Comparison of ENCODE assay signal across 8 cellular contexts in genomic region chr14:20469242-20469889, GRCh38. TPM values are rescaled to one million over a fixed set of nuclear protein-coding genes. Genes with fewer than 3 reads are reported as not detected.
DNase-seq lines count a peak whose midpoint lies in the region; ATAC-seq, FAIRE-seq and TF ChIP-seq lines count a peak whose summit lies in the region.

TSS of gene PNP (plus strand) at chr14:20469406. CDS start at chr14:20469525, 119 bp downstream.

- peak; percentile 94 for FAIRE-seq in GM19239 (lab: Jason Lieb, UNC)

- H3K4me3 ChIP-seq in BE2C (ENCODE audit: low read depth, low read length), result peak within 1 kb of the TSS; percentile 99

- peaks cover 27% of the 10 kb centered on the region for H3K36me3 ChIP-seq in BE2C

- H3K27me3 ChIP-seq in BE2C, result no peaks in the 10 kb centered on the region

- no peaks in the 10 kb centered on the region for H3K4me1 ChIP-seq in BE2C

- DNase-seq in BE2C, result peak; percentile 95
- DNase-seq in GM19239 (ENCODE audit: insufficient read length, low spot score), result peak; percentile 82
- DNase-seq in NCI-H510A treated with DMSO at 0.1 percent for 48 hours (lab: John Stamatoyannopoulos, UW), result peak; percentile 87
- DNase-seq in activated CD4-positive, alpha-beta T cell treated with anti-CD3 and anti-CD28 coated beads for 24 hours (ENCODE audit: low read depth in 2 of 2), result peak; percentile 80 to 83
- peak; percentile 95 for DNase-seq in cerebellum (ENCODE audit: low spot score)
- DNase-seq in kidney glomerular epithelial cell (lab: John Stamatoyannopoulos, UW), result peak; percentile 83
- peak; percentile 69 to 77 for DNase-seq in stimulated activated CD4-positive, alpha-beta T cell treated with anti-CD3 and anti-CD28 coated beads, Interleukin-1b, Interleukin-23, amount 100 ng/mL, for 1 hour (ENCODE audit: low read depth in 2 of 2)

- TF ChIP-seq CTCF in BE2C (IDR thresholded peaks at IDR 0.05; ENCODE audit: low read depth, low read length), result no peak

- H3K9me3 ChIP-seq in BE2C, result no peaks in the 10 kb centered on the region

- peak; percentile 96 for ATAC-seq in HG03442 (IDR thresholded peaks at IDR 0.05; ENCODE audit: unreplicated experiment)

RNA-seq across cellular contexts. Expression of gene PNP, which starts in this region (rescaled TPM):
- polyA plus RNA-seq in BE2C (2012; ENCODE audit: insufficient read depth, insufficient read length, low read depth), result 161 TPM
- total RNA-seq in cerebellum, result 9.8 TPM

Comparison
In these comparisons a context has a peak if more than half of its experiments do, and no peak if none do; other contexts are left out.
1. Peak in every context shown above with its lines: DNase-seq, ATAC-seq and H3K4me3 ChIP-seq.